In the genomic region with DNA sequence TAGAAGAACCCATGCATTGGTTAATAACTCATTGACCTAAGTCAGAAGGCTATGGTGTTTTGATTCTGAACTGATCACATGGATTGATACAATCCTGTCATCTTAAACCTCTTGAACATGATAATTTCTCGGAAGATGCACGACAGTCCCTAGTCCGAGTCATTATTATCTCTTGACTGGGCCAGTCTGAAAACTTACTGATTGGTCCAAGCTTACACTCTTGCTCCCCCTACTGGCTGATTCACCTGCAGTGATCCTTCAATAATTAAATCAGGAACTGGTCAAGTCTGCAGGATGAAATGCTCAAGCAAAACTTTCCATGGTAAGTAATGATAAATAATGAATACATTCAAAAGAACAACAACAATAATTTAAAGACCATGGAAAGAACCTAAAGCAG, we compare ENCODE assay signal across 8 cellular contexts.
DNase-seq lines count a peak whose midpoint lies in the region; ATAC-seq, FAIRE-seq and TF ChIP-seq lines count a peak whose summit lies in the region.

No MANE protein-coding gene starts in this region.

- DNase-seq in NCI-H345 treated with DMSO at 0.1 percent for 48 hours (lab: John Stamatoyannopoulos, UW; ENCODE audit: unreplicated experiment) (peak; percentile 14), GM12878 (ENCODE audit: low read depth, low spot score) (no peak), kidney epithelial cell (ENCODE audit: low read depth) (no peak), urothelium cell line (ENCODE audit: low spot score) (peak; percentile 27), cerebellar nuclear complex (lab: John Stamatoyannopoulos, UW) (no peak)

- no peaks in the 10 kb centered on the region for H3K9me3 ChIP-seq in GM12878 (replicated peaks; ENCODE audit: control insufficient read depth, insufficient read depth, low read length)

- H3K36me3 ChIP-seq in GM12878 (ENCODE audit: control insufficient read depth in 2 of 2, insufficient read depth in 2 of 2, low read length in 1 of 2) (no peaks in the 10 kb centered on the region), kidney epithelial cell (ENCODE audit: control insufficient read depth, insufficient read depth, low read length) (no peaks in the 10 kb centered on the region)

- WGBS in GM12878 (ENCODE audit: insufficient coverage, insufficient replicate concordance, low lambda C conversion rate, missing lambda C conversion rate): 2% methylated on average over 3 of the region's 3 CpGs

- no peak for TF ChIP-seq EP300 in GM12878 (IDR thresholded peaks at IDR 0.05; ENCODE audit: borderline replicate concordance in 1 of 2, control insufficient read depth in 1 of 2, low read depth in 2 of 2, low read length in 2 of 2)

- intact Hi-C loops in GM12878 (cut with micrococcal nuclease; ENCODE audit: unreplicated experiment): loop anchor here (1.0 to 10.0 kb wide), 6 partner anchors 465 to 1645 kb away; no protein-coding TSS in a partner anchor

- RAD21 ChIA-PET in GM12878 (lab: Charles Lee; ENCODE audit: unreplicated experiment): no interaction called here

- H3K79me2 ChIP-seq in GM12878 (ENCODE audit: control insufficient read depth, insufficient read depth, low read length): no peaks in the 10 kb centered on the region

- H3K4me2 ChIP-seq in GM12878 (ENCODE audit: control insufficient read depth, insufficient read depth): no peak overlapping the region

- TF ChIP-seq CTCF in C4-2B (conservative IDR thresholded peaks at IDR 0.05): peak; percentile 91
- peak; percentile 68 to 79 (median 74); a peak in 5 of 6 replicates for TF ChIP-seq CTCF in GM12878 (IDR thresholded peaks at IDR 0.05 in 2 of 3, conservative IDR thresholded peaks at IDR 0.05 in 1 of 3; ENCODE audit: control insufficient read depth in 2 of 3, extremely low read depth in 1 of 3, insufficient read depth in 1 of 3, low read depth in 3 of 3, low read length in 3 of 3)
- peak; percentile 86 for TF ChIP-seq CTCF in kidney epithelial cell (IDR thresholded peaks at IDR 0.05; ENCODE audit: insufficient read depth, low read length, poor library complexity, severe bottlenecking)

- POLR2A ChIA-PET in GM12878 (lab: Charles Lee): no interaction called here

- ATAC-seq in GM18505 (IDR thresholded peaks at IDR 0.05; ENCODE audit: unreplicated experiment) (peak; percentile 80), HG02981 (IDR thresholded peaks at IDR 0.05; ENCODE audit: unreplicated experiment) (peak; percentile 89), GM12878 (peak; percentile 84)

- H2AFZ ChIP-seq in GM12878 (ENCODE audit: control insufficient read depth, low read depth, low read length): no peak overlapping the region

- no peak for TF ChIP-seq POLR2A in GM18505 (IDR thresholded peaks at IDR 0.05; ENCODE audit: borderline replicate concordance, extremely low read depth, insufficient read depth, insufficient read length)
- TF ChIP-seq POLR2A in GM12878 (IDR thresholded peaks at IDR 0.05; ENCODE audit: low read depth, low read length): no peak

- H3K4me3 ChIP-seq in GM12878 (no peak overlapping the region), kidney epithelial cell (ENCODE audit: low read depth, low read length) (no peak overlapping the region)

- H4K20me1 ChIP-seq in GM12878 (ENCODE audit: control insufficient read depth, insufficient read depth): no peaks in the 10 kb centered on the region

- no peak overlapping the region for H3K9ac ChIP-seq in GM12878 (ENCODE audit: control insufficient read depth, insufficient read depth, low read length)

- CTCF ChIA-PET in GM12878 (lab: Yijun Ruan, JAX): interaction anchor here (1.3 to 1.6 kb wide), 2 partner anchors 68 to 1645 kb away, joined by 3 read pairs; no protein-coding TSS in a partner anchor

- SMC1A ChIA-PET in GM12878 (lab: Charles Lee; ENCODE audit: uncharacterized antibody, unreplicated experiment): interaction anchor here (0.8 kb wide), 1 partner anchor 10 kb away, joined by 3 read pairs; no protein-coding TSS in a partner anchor

- H3K4me1 ChIP-seq in GM12878 (ENCODE audit: control insufficient read depth, insufficient read depth, low read length): no peaks in the 10 kb centered on the region

- BruUV-seq in GM12878 (replicated peaks; lab: Mats Ljungman, UMichigan): no TSS peak

- H3K27ac ChIP-seq in C4-2B: no peak overlapping the region
- no peak overlapping the region for H3K27ac ChIP-seq in GM12878 (ENCODE audit: control insufficient read depth, insufficient read depth)

- H3K27me3 ChIP-seq in GM12878 (replicated peaks in 1 of 2; ENCODE audit: control insufficient read depth in 2 of 2, insufficient read depth in 2 of 2, low read length in 1 of 2) (no peaks in the 10 kb centered on the region), kidney epithelial cell (ENCODE audit: control insufficient read depth, insufficient read depth, low read length) (no peaks in the 10 kb centered on the region)

- peak; percentile 77 for TF ChIP-seq RAD21 in GM12878 (IDR thresholded peaks at IDR 0.05; ENCODE audit: insufficient read depth, low read depth, low read length)

- FAIRE-seq in GM12878 (lab: Jason Lieb, UNC) (peak; percentile 18), urothelium cell line (lab: Jason Lieb, UNC) (no peak)

- in situ Hi-C loops in GM12878 (cut with MboI): loop anchor here (10.0 kb wide), 2 partner anchors 765 to 1505 kb away; no protein-coding TSS in a partner anchor

TF ChIP-seq in GM12878, 131 proteins besides CTCF, POLR2A, EP300 and RAD21:
- TF ChIP-seq BMI1 (IDR thresholded peaks at IDR 0.05; ENCODE audit: borderline replicate concordance): no peak
- peak; percentile 65 for TF ChIP-seq SMC3 (IDR thresholded peaks at IDR 0.05; ENCODE audit: borderline replicate concordance, low read length)
TF ChIP-seq in GM12878: peak in this region for 1.

Comparison
In these comparisons a context has a peak if more than half of its experiments do, and no peak if none do; other contexts are left out.
1. DNase-seq: peak in NCI-H345 treated with DMSO at 0.1 percent for 48 hours (single experiment) and urothelium cell line (single experiment); none in GM12878 (single experiment), kidney epithelial cell (single experiment) and cerebellar nuclear complex (0 of 2).
2. Peak in every context shown above with its lines, with median percentiles within 50 percentile points of each other: CTCF ChIP-seq and ATAC-seq.